Comparison of ENCODE assay signal across 9 cellular contexts in genomic region chr12:93419388-93420034, GRCh38. TPM values are rescaled to one million over a fixed set of nuclear protein-coding genes. Genes with fewer than 3 reads are reported as not detected.
A peak's percentile ranks its signal among the peaks of the same experiment; 100 is the strongest.
DNase-seq lines count a peak whose midpoint lies in the region; ATAC-seq and TF ChIP-seq lines count a peak whose summit lies in the region.
"Had no signal": no experiment of that assay in that cellular context is flagged by ENCODE, and none has a peak within 500 bp of the region (broad histone marks: within the 10 kb centered on the region; RNA-seq: fewer than 3 reads in every experiment).

No MANE protein-coding gene starts in this region.

- no peak for DNase-seq in Calu3
- peak; percentile 19 for DNase-seq in HEK293T (ENCODE audit: extremely low spot score)
- peak; percentile 70 for DNase-seq in OCI-LY7 (ENCODE audit: low spot score)
- no peak for DNase-seq in coronary artery (ENCODE audit: low spot score)
- DNase-seq in midbrain (lab: John Stamatoyannopoulos, UW), result peak; percentile 26
- DNase-seq in occipital lobe (lab: John Stamatoyannopoulos, UW), result no peak
- DNase-seq in middle frontal gyrus (ENCODE audit: extremely low spot score, low spot score), result no peak

- peaks cover 100% of the 10 kb centered on the region for H3K79me2 ChIP-seq in OCI-LY7 (ENCODE audit: insufficient read depth, low read depth, low read length)

- H3K4me1 Mint-ChIP-seq in Calu3 (ENCODE audit: low read depth, unreplicated experiment), result peaks cover 44% of the 10 kb centered on the region

- no peak overlapping the region for H3K27ac ChIP-seq in OCI-LY7 (ENCODE audit: low read depth, low read length, poor library complexity, severe bottlenecking)
- no peak overlapping the region for H3K27ac ChIP-seq in coronary artery
- H3K27ac ChIP-seq: skin epidermis had no signal

- peaks cover 27% of the 10 kb centered on the region for H3K36me3 ChIP-seq in OCI-LY7 (ENCODE audit: insufficient read depth, low read length)

- peaks cover 1% of the 10 kb centered on the region for H3K9me3 Mint-ChIP-seq in Calu3 (ENCODE audit: low read depth, unreplicated experiment)

- H3K4me3 ChIP-seq in OCI-LY7 (ENCODE audit: low read depth, low read length, poor library complexity, severe bottlenecking), result no peak overlapping the region
- peak overlapping the region; percentile 24 for H3K4me3 ChIP-seq in coronary artery
- H3K4me3 ChIP-seq: skin epidermis had no signal

- BruUV-seq in Calu3 (replicated peaks; lab: Mats Ljungman, UMichigan), result no TSS peak
- BruUV-seq in OCI-LY7 (replicated peaks; lab: Mats Ljungman, UMichigan), result no TSS peak

- peaks cover 85% of the 10 kb centered on the region for H3K4me1 ChIP-seq in OCI-LY7 (ENCODE audit: insufficient read depth, low read length, poor library complexity, severe bottlenecking)

- POLR2A ChIA-PET in HEK293T (lab: Yijun Ruan, JAX), result interaction anchor here (1.9 kb wide), 1 partner anchor 23 kb away, joined by 7 read pairs; the partner anchor contains the start of gene UBE2N
- POLR2A ChIA-PET in OCI-LY7 (lab: Charles Lee), result interaction anchor here (0.5 to 2.8 kb wide), 10 partner anchors 9 to 742 kb away, joined by 3 to 15 read pairs (median 4); no protein-coding TSS in a partner anchor

- H3K9me2 ChIP-seq in OCI-LY7 (ENCODE audit: insufficient read depth, low read length), result no peaks in the 10 kb centered on the region

- peak overlapping the region; percentile 8 for H3K4me2 ChIP-seq in OCI-LY7 (ENCODE audit: low read length)

- ATAC-seq in HG02763 (IDR thresholded peaks at IDR 0.05; ENCODE audit: unreplicated experiment), result no peak

- peaks cover 2% of the 10 kb centered on the region for H3K36me3 Mint-ChIP-seq in Calu3 (ENCODE audit: insufficient read depth, unreplicated experiment)

- H3K4me3 Mint-ChIP-seq in Calu3 (ENCODE audit: low read depth, unreplicated experiment), result no peak overlapping the region

- CTCF ChIA-PET in Calu3 (lab: Charles Lee) (interaction anchor here (0.7 to 1.6 kb wide), 12 partner anchors 8 to 682 kb away, joined by 3 to 10 read pairs (median 4); partner anchors contain the start of genes MRPL42 and UBE2N), HEK293T (lab: Yijun Ruan, JAX) (interaction anchor here (0.6 to 1.9 kb wide), 19 partner anchors 8 to 1354 kb away, joined by 3 to 8 read pairs (median 4); no protein-coding TSS in a partner anchor), OCI-LY7 (lab: Charles Lee; ENCODE audit: unreplicated experiment) (interaction anchor here (0.8 to 1.0 kb wide), 3 partner anchors 10 to 19 kb away, joined by 3 to 5 read pairs (median 3); no protein-coding TSS in a partner anchor)

- H4K20me1 ChIP-seq in OCI-LY7 (ENCODE audit: insufficient read depth, low read length), result peaks cover 84% of the 10 kb centered on the region

- no peaks in the 10 kb centered on the region for H3K9me3 ChIP-seq in OCI-LY7 (ENCODE audit: low read length)

- H3K27ac Mint-ChIP-seq in Calu3 (ENCODE audit: unreplicated experiment), result peak overlapping the region; percentile 27

- no peaks in the 10 kb centered on the region for H3K27me3 Mint-ChIP-seq in Calu3 (ENCODE audit: unreplicated experiment)

- H2AFZ ChIP-seq in OCI-LY7 (ENCODE audit: low read length), result no peak overlapping the region

- intact Hi-C loops in Calu3 (cut with micrococcal nuclease; ENCODE audit: unreplicated experiment), result loop anchor here (1.0 to 5.0 kb wide), 3 partner anchors 431 to 683 kb away; no protein-coding TSS in a partner anchor
- intact Hi-C loops in OCI-LY7 (cut with micrococcal nuclease; ENCODE audit: unreplicated experiment), result loop anchor here (1.0 to 10.0 kb wide), 2 partner anchors 432 to 685 kb away; no protein-coding TSS in a partner anchor

- peak; percentile 35 for TF ChIP-seq CTCF in Calu3 (IDR thresholded peaks at IDR 0.05; ENCODE audit: unreplicated experiment)
- TF ChIP-seq CTCF in OCI-LY7 (conservative IDR thresholded peaks at IDR 0.05; ENCODE audit: low read length), result peak; percentile 85
- TF ChIP-seq CTCF in coronary artery (IDR thresholded peaks at IDR 0.05), result peak; percentile 59

TF ChIP-seq in HEK293T, 16 proteins besides CTCF, POLR2A, EP300 and RAD21:
- TF ChIP-seq ELF4 (IDR thresholded peaks at IDR 0.05) (no peak), ZNF384 (IDR thresholded peaks at IDR 0.05) (peak; percentile 80; the same call in 1 of the 2 replicates)
TF ChIP-seq in HEK293T: peak in this region for 1.

RNA-seq across cellular contexts. Expression of gene UBE2N, which starts 22.2 kb away (rescaled TPM):
- total RNA-seq in Calu3 (2022), result 148 and 159 TPM in 2 replicates
- 193 and 214 TPM in 2 replicates for total RNA-seq in OCI-LY7 (2014; rRNA removed; shearing (Covaris generic))
- 153 and 163 TPM in 2 replicates for total RNA-seq in OCI-LY7 (2022)
- total RNA-seq in occipital lobe, result 180 TPM

RNA-seq across cellular contexts. Expression of gene NUDT4, which starts 41.8 kb away (rescaled TPM):
- total RNA-seq in Calu3 (2022) (47.3 and 58.0 TPM in 2 replicates), OCI-LY7 (2022) (32.4 and 32.5 TPM in 2 replicates), occipital lobe (151 TPM)
- total RNA-seq in OCI-LY7 (2014; rRNA removed; shearing (Covaris generic)), result 20.3 and 26.4 TPM in 2 replicates

RNA-seq across cellular contexts. Expression of gene MRPL42, which starts 47.8 kb away (rescaled TPM):
- total RNA-seq in Calu3 (2022) (88.3 and 94.9 TPM in 2 replicates), OCI-LY7 (2022) (61.6 and 64.0 TPM in 2 replicates), occipital lobe (82.2 TPM)
- 51.3 and 57.1 TPM in 2 replicates for total RNA-seq in OCI-LY7 (2014; rRNA removed; shearing (Covaris generic))

Comparison
In these comparisons a context has a peak if more than half of its experiments do, and no peak if none do; other contexts are left out.
1. DNase-seq: peak in HEK293T (single experiment), OCI-LY7 (single experiment) and midbrain (single experiment); none in Calu3 (single experiment), coronary artery (single experiment), occipital lobe (single experiment) and middle frontal gyrus (single experiment).
2. CTCF ChIP-seq: peak in every context shown above with its lines; median percentile 85 in OCI-LY7; 59 in coronary artery; 35 in Calu3.